29 cellular contexts compared by ENCODE assay signal in the genomic region with DNA sequence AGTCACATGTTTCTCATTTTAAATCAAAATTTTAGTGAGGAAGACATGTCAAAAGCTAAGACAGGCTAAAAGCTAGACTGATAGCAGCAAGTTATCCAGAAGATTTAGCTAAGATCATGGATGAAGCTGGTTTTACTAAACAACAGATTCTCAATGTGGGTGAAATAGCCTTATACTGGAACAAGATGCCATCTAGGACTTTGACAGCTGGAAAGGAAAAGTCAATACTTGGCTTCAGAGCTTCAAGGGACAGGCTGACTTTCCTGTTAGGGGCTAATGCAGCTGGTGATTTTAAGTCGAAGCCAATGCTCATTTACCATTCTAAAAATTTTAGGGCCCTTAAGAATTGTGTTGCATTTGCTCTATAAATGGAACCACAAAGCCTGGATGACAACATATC.
"Had no signal": no experiment of that assay in that cellular context is flagged by ENCODE, and none has a peak within 500 bp of the region (broad histone marks: within the 10 kb centered on the region; RNA-seq: fewer than 3 reads in every experiment).

No MANE protein-coding gene starts in this region.

- H3K4me1 ChIP-seq: stomach, suprapubic skin, testis, thyroid gland, tibial artery, tibial nerve, upper lobe of left lung, upper lobe of right lung, uterus, vagina had no signal

- H3K27ac ChIP-seq: stomach, suprapubic skin, testis, thoracic aorta, thyroid gland, tibial artery, tibial nerve, transverse colon, upper lobe of left lung, upper lobe of right lung, uterus, vagina had no signal

- H3K4me3 ChIP-seq: stomach, suprapubic skin, testis, thoracic aorta, thyroid gland, tibial artery, tibial nerve, transverse colon, upper lobe of left lung, upper lobe of right lung, uterus, vagina had no signal

- H3K36me3 ChIP-seq: stomach, suprapubic skin, thoracic aorta, thyroid gland, tibial artery, tibial nerve, transverse colon, upper lobe of left lung, upper lobe of right lung, uterus, vagina had no signal

- H3K9me3 ChIP-seq: stomach, suprapubic skin, testis, thoracic aorta, thyroid gland, tibial artery, tibial nerve, transverse colon, upper lobe of left lung, upper lobe of right lung, uterus, vagina had no signal

- H3K27me3 Mint-ChIP-seq: stimulated activated memory B cell treated with anti-CD40 and anti-IgM and Interleukin-4, amounts not matched to agents 10 μg/mL and 1 μg/mL and 100 μg/mL, for 72 hours; stimulated activated naive B cell treated with anti-CD40 and anti-IgM and Interleukin-4, amounts not matched to agents 10 μg/mL and 1 μg/mL and 100 μg/mL, for 72 hours; stimulated activated naive CD8-positive, alpha-beta T cell treated with anti-CD3 and anti-CD28 coated beads, Interleukin-15, amount 100 ng/mL, for 72 hours; stimulated activated naive CD8-positive, alpha-beta T cell treated with anti-CD3 and anti-CD28 coated beads, Interleukin-15, Interleukin-2, amounts not matched to agents 100 ng/mL and 50 ng/mL, for 24 hours; type B pancreatic cell had no signal

- H3K27me3 ChIP-seq: stomach, suprapubic skin, testis, thyroid gland, tibial artery, tibial nerve, transverse colon, upper lobe of left lung, upper lobe of right lung, uterus, vagina had no signal

- H3K4me3 Mint-ChIP-seq: stimulated activated effector memory CD8-positive, alpha-beta T cell treated with anti-CD3 and anti-CD28 coated beads, Interleukin-12 subunit alpha, Interleukin-12 subunit beta, amount 100 ng/mL, for 72 hours; stimulated activated memory B cell treated with anti-CD40 and anti-IgM and Interleukin-4, amounts not matched to agents 10 μg/mL and 1 μg/mL and 100 μg/mL, for 72 hours; stimulated activated naive B cell treated with anti-CD40 and anti-IgM and Interleukin-4, amounts not matched to agents 10 μg/mL and 1 μg/mL and 100 μg/mL, for 72 hours; stimulated activated naive CD8-positive, alpha-beta T cell treated with anti-CD3 and anti-CD28 coated beads, Interleukin-15, amount 100 ng/mL, for 72 hours; stimulated activated naive CD8-positive, alpha-beta T cell treated with anti-CD3 and anti-CD28 coated beads, Interleukin-15, Interleukin-2, amounts not matched to agents 100 ng/mL and 50 ng/mL, for 24 hours; type B pancreatic cell had no signal

- H3K9me3 Mint-ChIP-seq: stimulated activated memory B cell treated with anti-CD40 and anti-IgM and Interleukin-4, amounts not matched to agents 10 μg/mL and 1 μg/mL and 100 μg/mL, for 72 hours; stimulated activated naive B cell treated with anti-CD40 and anti-IgM and Interleukin-4, amounts not matched to agents 10 μg/mL and 1 μg/mL and 100 μg/mL, for 72 hours; stimulated activated naive CD8-positive, alpha-beta T cell treated with anti-CD3 and anti-CD28 coated beads, Interleukin-15, amount 100 ng/mL, for 72 hours; type B pancreatic cell had no signal

- FAIRE-seq: urothelium cell line had no signal

- H3K4me1 Mint-ChIP-seq: stimulated activated effector memory CD8-positive, alpha-beta T cell treated with anti-CD3 and anti-CD28 coated beads, Interleukin-12 subunit alpha, Interleukin-12 subunit beta, amount 100 ng/mL, for 72 hours; stimulated activated memory B cell treated with anti-CD40 and anti-IgM and Interleukin-4, amounts not matched to agents 10 μg/mL and 1 μg/mL and 100 μg/mL, for 72 hours; stimulated activated naive B cell treated with anti-CD40 and anti-IgM and Interleukin-4, amounts not matched to agents 10 μg/mL and 1 μg/mL and 100 μg/mL, for 72 hours; stimulated activated naive CD8-positive, alpha-beta T cell treated with anti-CD3 and anti-CD28 coated beads, Interleukin-15, amount 100 ng/mL, for 72 hours had no signal

- DNase-seq: stimulated activated CD4-positive, alpha-beta T cell treated with anti-CD3 and anti-CD28 coated beads, Interleukin-2, amount 100 ng/mL, for 48 hours; stimulated activated CD4-positive, alpha-beta T cell treated with anti-CD3 and anti-CD28 coated beads, Interleukin-4, amount 100 ng/mL, for 1 hour; stimulated activated CD4-positive, alpha-beta T cell treated with anti-CD3 and anti-CD28 coated beads, Interleukin-4, amount 100 ng/mL, for 24 hours; stimulated activated CD4-positive, alpha-beta T cell treated with anti-CD3 and anti-CD28 coated beads, Interleukin-4, amount 100 ng/mL, for 4 hours; stimulated activated CD8-positive, alpha-beta memory T cell treated with anti-CD3 and anti-CD28 coated beads, Interleukin-4, amount 100 ng/mL, for 48 hours; stimulated activated naive B cell treated with anti-CD40 and anti-IgM and Interleukin-4, amounts not matched to agents 10 μg/mL and 1 μg/mL and 100 μg/mL, for 72 hours; stimulated activated naive CD4-positive, alpha-beta T cell; stimulated activated naive CD4-positive, alpha-beta T cell treated with Interleukin-2 at 50 U/mL for 16 hours; stimulated activated naive CD8-positive, alpha-beta T cell treated with anti-CD3 and anti-CD28 coated beads, Interleukin-15, amount 100 ng/mL, for 72 hours; stimulated activated naive CD8-positive, alpha-beta T cell treated with anti-CD3 and anti-CD28 coated beads, Interleukin-15, Interleukin-2, amounts not matched to agents 100 U/mL and 50 U/mL, for 24 hours; stomach; substantia nigra; testis; thyroid gland; tibial artery; transverse colon; trophoblast cell; upper lobe of left lung; upper lobe of right lung; uterus had no signal

- H3K27ac Mint-ChIP-seq: stimulated activated effector memory CD8-positive, alpha-beta T cell treated with anti-CD3 and anti-CD28 coated beads, Interleukin-12 subunit alpha, Interleukin-12 subunit beta, amount 100 ng/mL, for 72 hours; stimulated activated memory B cell treated with anti-CD40 and anti-IgM and Interleukin-4, amounts not matched to agents 10 μg/mL and 1 μg/mL and 100 μg/mL, for 72 hours; stimulated activated naive B cell treated with anti-CD40 and anti-IgM and Interleukin-4, amounts not matched to agents 10 μg/mL and 1 μg/mL and 100 μg/mL, for 72 hours; stimulated activated naive CD8-positive, alpha-beta T cell treated with anti-CD3 and anti-CD28 coated beads, Interleukin-15, amount 100 ng/mL, for 72 hours; stimulated activated naive CD8-positive, alpha-beta T cell treated with anti-CD3 and anti-CD28 coated beads, Interleukin-15, Interleukin-2, amounts not matched to agents 100 ng/mL and 50 ng/mL, for 24 hours; type B pancreatic cell had no signal

- ATAC-seq: stimulated activated effector memory CD8-positive, alpha-beta T cell treated with anti-CD3 and anti-CD28 coated beads, Interleukin-12 subunit alpha, Interleukin-12 subunit beta, amount 100 ng/mL, for 72 hours; stimulated activated memory B cell treated with anti-CD40 and anti-IgM and Interleukin-4, amounts not matched to agents 10 μg/mL and 1 μg/mL and 100 μg/mL, for 72 hours; stimulated activated naive B cell treated with anti-CD40 and anti-IgM and Interleukin-4, amounts not matched to agents 10 μg/mL and 1 μg/mL and 100 μg/mL, for 72 hours; stimulated activated naive CD8-positive, alpha-beta T cell treated with anti-CD3 and anti-CD28 coated beads, Interleukin-15, amount 100 ng/mL, for 72 hours; stimulated activated naive CD8-positive, alpha-beta T cell treated with anti-CD3 and anti-CD28 coated beads, Interleukin-15, Interleukin-2, amounts not matched to agents 100 U/mL and 50 U/mL, for 24 hours; upper lobe of right lung had no signal

- H3K36me3 Mint-ChIP-seq: stimulated activated effector memory CD8-positive, alpha-beta T cell treated with anti-CD3 and anti-CD28 coated beads, Interleukin-12 subunit alpha, Interleukin-12 subunit beta, amount 100 ng/mL, for 72 hours; stimulated activated memory B cell treated with anti-CD40 and anti-IgM and Interleukin-4, amounts not matched to agents 10 μg/mL and 1 μg/mL and 100 μg/mL, for 72 hours; stimulated activated naive B cell treated with anti-CD40 and anti-IgM and Interleukin-4, amounts not matched to agents 10 μg/mL and 1 μg/mL and 100 μg/mL, for 72 hours; type B pancreatic cell had no signal
